Comparison of ENCODE assay signal across 1 cellular context in the genomic region with DNA sequence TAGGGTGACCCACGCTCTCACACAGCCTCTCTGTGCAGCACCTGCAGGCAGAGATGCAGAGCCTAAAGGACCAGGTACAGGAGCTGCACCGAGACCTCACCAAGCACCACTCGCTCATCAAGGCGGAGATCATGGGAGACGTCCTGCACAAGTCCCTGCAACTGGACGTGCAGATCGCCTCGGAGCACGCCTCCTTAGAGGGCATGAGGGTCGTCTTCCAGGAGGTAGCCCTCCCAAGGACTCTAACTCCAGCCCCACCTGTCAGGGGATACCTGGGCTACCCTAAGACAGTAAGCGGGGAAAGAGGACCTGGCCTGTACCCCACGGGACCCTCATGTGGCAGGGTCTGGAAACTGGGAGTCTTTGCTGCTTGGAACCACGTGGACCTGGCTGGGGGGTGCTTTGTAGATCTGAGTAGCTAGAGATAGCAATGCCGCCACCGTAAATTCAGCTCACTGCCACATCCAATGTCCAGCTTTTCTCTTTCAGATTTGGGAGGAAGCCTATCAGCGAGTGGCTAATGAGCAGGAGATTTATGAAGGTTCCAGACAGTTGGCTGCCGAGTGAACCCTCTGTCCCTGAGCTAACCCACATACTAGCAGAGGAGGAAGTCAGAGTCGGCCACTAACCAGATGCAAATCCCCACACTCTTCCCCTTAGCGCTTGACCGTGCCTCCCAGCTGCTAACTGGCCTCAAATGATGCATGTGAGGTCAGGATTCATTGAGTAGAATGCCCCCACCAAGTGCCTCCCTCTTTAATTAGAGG.
TF ChIP-seq lines count a peak whose summit lies in the region.

No MANE protein-coding gene starts in this region.

TF ChIP-seq in K562, 482 proteins besides CTCF, POLR2A, EP300 and RAD21:
- TF ChIP-seq ZNF212 (CRISPR knock-in tag; IDR thresholded peaks at IDR 0.05) (no peak), ESRRA (IDR thresholded peaks at IDR 0.05; ENCODE audit: borderline replicate concordance, low read depth) (no peak), BRD4 (IDR thresholded peaks at IDR 0.05) (no peak), ZNF695 (CRISPR knock-in tag; IDR thresholded peaks at IDR 0.05) (no peak), NFYB (IDR thresholded peaks at IDR 0.05; ENCODE audit: extremely low read depth, insufficient read length) (no peak), RNF2 (IDR thresholded peaks at IDR 0.05) (no peak), ZNF644 (tag; IDR thresholded peaks at IDR 0.05; ENCODE audit: low read depth) (no peak), GTF2F1 (IDR thresholded peaks at IDR 0.05; ENCODE audit: low read depth, low read length) (no peak), CREBBP (IDR thresholded peaks at IDR 0.05; ENCODE audit: low read depth, low read length) (no peak), NR1H2 (CRISPR knock-in tag; IDR thresholded peaks at IDR 0.05) (no peak), MEIS2 (IDR thresholded peaks at IDR 0.05; ENCODE audit: partially characterized antibody) (peak; percentile 66), MCM2 (IDR thresholded peaks at IDR 0.05; ENCODE audit: low read depth) (no peak), NR2C1 (IDR thresholded peaks at IDR 0.05) (no peak), NR2C1 (tag; IDR thresholded peaks at IDR 0.05) (no peak), RBM14 (IDR thresholded peaks at IDR 0.05; ENCODE audit: borderline replicate concordance, insufficient read depth, low read depth, low read length) (no peak), POU5F1 (IDR thresholded peaks at IDR 0.05; ENCODE audit: borderline replicate concordance, low read depth, low read length, partially characterized antibody) (no peak), PURB (CRISPR knock-in tag; IDR thresholded peaks at IDR 0.05; ENCODE audit: low read depth) (no peak)
- TF ChIP-seq, protein P1, sequence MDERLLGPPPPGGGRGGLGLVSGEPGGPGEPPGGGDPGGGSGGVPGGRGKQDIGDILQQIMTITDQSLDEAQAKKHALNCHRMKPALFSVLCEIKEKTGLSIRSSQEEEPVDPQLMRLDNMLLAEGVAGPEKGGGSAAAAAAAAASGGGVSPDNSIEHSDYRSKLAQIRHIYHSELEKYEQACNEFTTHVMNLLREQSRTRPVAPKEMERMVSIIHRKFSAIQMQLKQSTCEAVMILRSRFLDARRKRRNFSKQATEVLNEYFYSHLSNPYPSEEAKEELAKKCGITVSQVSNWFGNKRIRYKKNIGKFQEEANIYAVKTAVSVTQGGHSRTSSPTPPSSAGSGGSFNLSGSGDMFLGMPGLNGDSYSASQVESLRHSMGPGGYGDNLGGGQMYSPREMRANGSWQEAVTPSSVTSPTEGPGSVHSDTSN (CRISPR knock-in tag; IDR thresholded peaks at IDR 0.05; ENCODE audit: low read depth), result no peak
- TF ChIP-seq, protein P1 (tag; conservative IDR thresholded peaks at IDR 0.05; ENCODE audit: low read depth), result peak; percentile 87
- TF ChIP-seq, protein P2, sequence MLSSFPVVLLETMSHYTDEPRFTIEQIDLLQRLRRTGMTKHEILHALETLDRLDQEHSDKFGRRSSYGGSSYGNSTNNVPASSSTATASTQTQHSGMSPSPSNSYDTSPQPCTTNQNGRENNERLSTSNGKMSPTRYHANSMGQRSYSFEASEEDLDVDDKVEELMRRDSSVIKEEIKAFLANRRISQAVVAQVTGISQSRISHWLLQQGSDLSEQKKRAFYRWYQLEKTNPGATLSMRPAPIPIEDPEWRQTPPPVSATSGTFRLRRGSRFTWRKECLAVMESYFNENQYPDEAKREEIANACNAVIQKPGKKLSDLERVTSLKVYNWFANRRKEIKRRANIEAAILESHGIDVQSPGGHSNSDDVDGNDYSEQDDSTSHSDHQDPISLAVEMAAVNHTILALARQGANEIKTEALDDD (IDR thresholded peaks at IDR 0.05), result peak; percentile 82
